Comparison of ENCODE assay signal across 8 cellular contexts in the genomic region with DNA sequence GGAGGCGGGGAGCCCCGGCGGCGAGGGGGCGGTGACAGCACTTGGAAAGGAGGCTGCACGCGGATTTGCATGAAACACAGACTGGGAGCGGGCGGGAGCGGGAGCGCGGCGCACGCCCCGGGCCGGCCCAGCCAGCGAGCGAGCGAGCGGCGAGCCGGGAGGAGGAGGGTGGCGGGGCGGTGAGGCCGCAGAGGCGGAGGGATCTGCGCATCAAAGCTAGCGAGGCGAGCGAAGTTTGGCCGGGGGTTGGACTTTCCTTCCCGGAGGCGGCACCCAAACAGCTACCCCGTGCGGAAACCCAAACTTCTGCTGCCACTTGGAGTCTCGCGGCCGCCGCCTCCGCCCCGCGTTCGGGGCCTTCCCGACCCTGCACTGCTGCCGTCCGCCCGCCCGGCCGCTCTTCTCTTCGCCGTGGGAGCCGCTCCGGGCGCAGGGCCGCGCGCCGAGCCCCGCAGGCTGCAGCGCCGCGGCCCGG. TPM values are rescaled to one million over a fixed set of nuclear protein-coding genes. Genes with fewer than 3 reads are reported as not detected.
DNase-seq lines count a peak whose midpoint lies in the region; ATAC-seq and TF ChIP-seq lines count a peak whose summit lies in the region.

Gene SMAD3 (plus strand): TSS at position 72 of the 475 bp plus-strand sequence. CDS start 553 bp downstream, outside the sequence.

- peaks cover 37% of the 10 kb centered on the region for H4K20me1 ChIP-seq in osteoblast (ENCODE audit: insufficient read depth, low read length)

- WGBS in thymus: under 1% methylated on average over 63 of the region's 63 CpGs

- H3K9me3 ChIP-seq in osteoblast (ENCODE audit: low read depth, low read length): no peaks in the 10 kb centered on the region
- no peaks in the 10 kb centered on the region for H3K9me3 ChIP-seq in thymus (ENCODE audit: control insufficient read depth)

- H3K27ac Mint-ChIP-seq in CD14-positive monocyte: peak within 1 kb of the TSS; percentile 94 to 99 (median 98)
- peak within 1 kb of the TSS; percentile 94 for H3K27ac Mint-ChIP-seq in activated naive CD8-positive, alpha-beta T cell

- H3K79me2 ChIP-seq in osteoblast (ENCODE audit: insufficient read depth, low read length): peaks cover 47% of the 10 kb centered on the region

- H3K27ac ChIP-seq in osteoblast (ENCODE audit: low read depth, low read length) (peak within 1 kb of the TSS; percentile 98), thymus (ENCODE audit: low read depth) (peak within 1 kb of the TSS; percentile 89)

- no peak for TF ChIP-seq CTCF in CD14-positive monocyte (IDR thresholded peaks at IDR 0.05)
- TF ChIP-seq CTCF in osteoblast (IDR thresholded peaks at IDR 0.05; ENCODE audit: extremely low read depth, low read depth, low read length): no peak

- H3K4me1 ChIP-seq in osteoblast (ENCODE audit: insufficient read depth, low read length) (peaks cover 25% of the 10 kb centered on the region), thymus (ENCODE audit: control insufficient read depth, insufficient read depth, low read length) (peaks cover 15% of the 10 kb centered on the region)

- H3K27me3 ChIP-seq in osteoblast (ENCODE audit: insufficient read depth, low read length) (no peaks in the 10 kb centered on the region), thymus (ENCODE audit: control insufficient read depth, insufficient read depth) (no peaks in the 10 kb centered on the region)

- peaks cover 2 to 7% (median 6%) of the 10 kb centered on the region in 3 donors for H3K27me3 Mint-ChIP-seq in CD14-positive monocyte (ENCODE audit: low read depth in 3 of 3)
- no peaks in the 10 kb centered on the region for H3K27me3 Mint-ChIP-seq in activated naive CD8-positive, alpha-beta T cell

- H3K4me1 Mint-ChIP-seq in CD14-positive monocyte: peaks cover 46% of the 10 kb centered on the region
- peaks cover 44% of the 10 kb centered on the region for H3K4me1 Mint-ChIP-seq in activated naive CD8-positive, alpha-beta T cell (ENCODE audit: low read depth)

- peaks cover 26% of the 10 kb centered on the region for H3K36me3 ChIP-seq in osteoblast (ENCODE audit: insufficient read depth, low read length)
- no peaks in the 10 kb centered on the region for H3K36me3 ChIP-seq in thymus (ENCODE audit: control insufficient read depth, insufficient read depth)

- H3K4me3 ChIP-seq in osteoblast (ENCODE audit: insufficient read depth, low read length): peak within 1 kb of the TSS; percentile 98
- peak within 1 kb of the TSS; percentile 68 for H3K4me3 ChIP-seq in thymus (ENCODE audit: low read length)

- H3K4me3 Mint-ChIP-seq in CD14-positive monocyte: peak within 1 kb of the TSS; percentile 99 to 100
- peak within 1 kb of the TSS; percentile 93 for H3K4me3 Mint-ChIP-seq in activated naive CD8-positive, alpha-beta T cell

- peak; percentile 46 for ATAC-seq in GM19351 (IDR thresholded peaks at IDR 0.05; ENCODE audit: unreplicated experiment)

- H3K36me3 Mint-ChIP-seq in CD14-positive monocyte: peaks cover 21 to 32% of the 10 kb centered on the region in 2 donors
- H3K36me3 Mint-ChIP-seq in activated naive CD8-positive, alpha-beta T cell: no peaks in the 10 kb centered on the region

- intact Hi-C loops in CD14-positive monocyte (cut with micrococcal nuclease): loop anchor here (2.0 to 10.0 kb wide), 6 partner anchors 17 to 189 kb away; partner anchors contain the start of genes AAGAB (in 2 of the 2) and IQCH (in 2 of the 2)

- H3K4me2 ChIP-seq in osteoblast (ENCODE audit: insufficient read depth, low read length): peak within 1 kb of the TSS; percentile 97

- peak; percentile 85 for DNase-seq in CD14-positive monocyte (ENCODE audit: low spot score)
- DNase-seq in HT-29 (ENCODE audit: low spot score): peak; percentile 95
- peak; percentile 65 for DNase-seq in SKM-1 (lab: John Stamatoyannopoulos, UW; ENCODE audit: unreplicated experiment)
- DNase-seq in glomerular visceral epithelial cell (ENCODE audit: extremely low spot score): peak; percentile 97
- DNase-seq in osteoblast (ENCODE audit: insufficient read length, low spot score, missing footprints): peak; percentile 99

- H2AFZ ChIP-seq in osteoblast (ENCODE audit: low read length): peak within 1 kb of the TSS; percentile 48

- peaks cover 0 to 6% (median 0%) of the 10 kb centered on the region in 7 donors for H3K9me3 Mint-ChIP-seq in CD14-positive monocyte
- no peaks in the 10 kb centered on the region for H3K9me3 Mint-ChIP-seq in activated naive CD8-positive, alpha-beta T cell (ENCODE audit: low read depth)

RNA-seq across cellular contexts. Expression of gene SMAD3, which starts in this region (rescaled TPM):
- polyA plus RNA-seq in CD14-positive monocyte: 1 to 10 TPM; 4.4 to 5.4 TPM
- total RNA-seq in HT-29 (2014; rRNA removed; shearing (Covaris generic)): 63.5 and 82.5 TPM in 2 replicates
- 41.8 and 60.1 TPM in 2 replicates for total RNA-seq in osteoblast
- polyA plus RNA-seq in thymus: 21.6 TPM

Comparison
In these comparisons a context has a peak if more than half of its experiments do, and no peak if none do; other contexts are left out.
1. Peak in every context shown above with its lines: DNase-seq, ATAC-seq, H3K4me3 ChIP-seq and H3K27ac ChIP-seq.